Comparison of ENCODE assay signal across 22 cellular contexts in the genomic region with DNA sequence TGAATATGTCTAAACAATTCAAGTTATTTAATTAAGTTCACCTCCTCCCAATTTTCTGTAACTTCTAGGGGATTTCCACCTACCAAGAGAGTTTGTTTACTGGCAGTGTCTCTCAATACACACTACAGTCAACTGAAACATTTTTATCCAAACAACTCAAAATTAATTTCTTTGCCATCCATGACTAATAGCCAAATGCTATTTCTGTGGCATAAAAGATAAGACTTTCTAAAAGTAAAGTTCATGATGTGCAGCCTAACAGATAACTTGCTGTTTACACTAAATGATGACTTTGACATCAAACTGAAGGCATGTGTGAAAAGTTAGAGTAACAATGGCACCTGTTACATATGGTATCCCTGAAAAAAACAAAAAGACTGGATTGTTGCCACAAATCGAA. TPM values are rescaled to one million over a fixed set of nuclear protein-coding genes. Genes with fewer than 3 reads are reported as not detected.
DNase-seq lines count a peak whose midpoint lies in the region; ATAC-seq, FAIRE-seq and TF ChIP-seq lines count a peak whose summit lies in the region.
"Had no signal": no experiment of that assay in that cellular context is flagged by ENCODE, and none has a peak within 500 bp of the region (broad histone marks: within the 10 kb centered on the region; RNA-seq: fewer than 3 reads in every experiment).

No MANE protein-coding gene starts in this region.

- POLR2A ChIA-PET in HEK293 (lab: Yijun Ruan, JAX), result no interaction called here

- no peak for ATAC-seq in GM18873 (IDR thresholded peaks at IDR 0.05; ENCODE audit: low FRiP score, unreplicated experiment)

- H4K20me1 ChIP-seq in osteoblast (ENCODE audit: insufficient read depth, low read length), result no peaks in the 10 kb centered on the region

- H3K4me1 ChIP-seq in HEK293 (ENCODE audit: control insufficient read depth, insufficient read depth, low read length) (no peaks in the 10 kb centered on the region), osteoblast (ENCODE audit: insufficient read depth, low read length) (no peaks in the 10 kb centered on the region)
- H3K4me1 ChIP-seq: BLaER1, HAP-1, SJCRH30 had no signal

- H3K79me2 ChIP-seq in osteoblast (ENCODE audit: insufficient read depth, low read length), result peaks cover 52% of the 10 kb centered on the region

- peak; percentile 98 for FAIRE-seq in islet of Langerhans (lab: Jason Lieb, UNC)
- FAIRE-seq: HTR-8/SVneo had no signal

- H3K4me3 Mint-ChIP-seq in activated T-cell treated with anti-CD3 and anti-CD28 coated beads, Interleukin-2, amount 50 U/mL, for 24 hours, result no peak overlapping the region
- H3K4me3 Mint-ChIP-seq in activated T-helper 1 cell treated with anti-CD3 and anti-CD28 coated beads, Interleukin-12 subunit alpha, Interleukin-12 subunit beta, Interleukin-2, Interleukin-4 antibody, amounts not matched to agents 30 ng/mL and 10 ng/mL and 1 ng/mL, durations not matched to agents 14 hours and 24 hours and 36 hours, result peak overlapping the region; percentile 49
- H3K4me3 Mint-ChIP-seq: CD4-positive, alpha-beta T cell had no signal

- H3K36me3 ChIP-seq in HEK293 (ENCODE audit: control insufficient read depth in 2 of 2, insufficient read depth in 1 of 2, low read length in 2 of 2) (no peaks in the 10 kb centered on the region), osteoblast (ENCODE audit: insufficient read depth, low read length) (no peaks in the 10 kb centered on the region)
- H3K36me3 ChIP-seq: BLaER1, HAP-1, SJCRH30 had no signal

- intact Hi-C loops in activated T-helper 1 cell treated with anti-CD3 and anti-CD28 coated beads, Interleukin-12 subunit alpha, Interleukin-12 subunit beta, Interleukin-2, Interleukin-4 antibody, amounts not matched to agents 30 ng/mL and 10 ng/mL and 1 ng/mL, durations not matched to agents 14 hours and 24 hours and 36 hours (cut with micrococcal nuclease), result loop anchor here (1.0 kb wide), 1 partner anchor 8 kb away; a partner anchor contains a TSS

- no peak for TF ChIP-seq CTCF in HEK293 (tag by site-specific recombination; IDR thresholded peaks at IDR 0.05)
- no peak for TF ChIP-seq CTCF in osteoblast (IDR thresholded peaks at IDR 0.05; ENCODE audit: extremely low read depth, low read depth, low read length)

- H3K27ac ChIP-seq in HEK293 (ENCODE audit: extremely low read depth, low read depth, low read length) (no peak overlapping the region), osteoblast (ENCODE audit: low read depth, low read length) (no peak overlapping the region)
- H3K27ac ChIP-seq: BLaER1, GM23248, SJCRH30 had no signal

- peaks cover 4% of the 10 kb centered on the region for H3K36me3 Mint-ChIP-seq in activated T-cell treated with anti-CD3 and anti-CD28 coated beads, Interleukin-2, amount 50 U/mL, for 24 hours (ENCODE audit: low read depth)
- peaks cover 11% of the 10 kb centered on the region for H3K36me3 Mint-ChIP-seq in activated T-helper 1 cell treated with anti-CD3 and anti-CD28 coated beads, Interleukin-12 subunit alpha, Interleukin-12 subunit beta, Interleukin-2, Interleukin-4 antibody, amounts not matched to agents 30 ng/mL and 10 ng/mL and 1 ng/mL, durations not matched to agents 14 hours and 24 hours and 36 hours (ENCODE audit: low read depth)

- H3K4me3 ChIP-seq in HEK293 (ENCODE audit: low read depth, low read length), result no peak overlapping the region
- no peak overlapping the region for H3K4me3 ChIP-seq in osteoblast (ENCODE audit: insufficient read depth, low read length)
- H3K4me3 ChIP-seq: BLaER1, GM23248, HAP-1, SJCRH30 had no signal

- H3K4me2 ChIP-seq in osteoblast (ENCODE audit: insufficient read depth, low read length), result no peak overlapping the region
- H3K4me2 ChIP-seq: BLaER1 had no signal

- H2AFZ ChIP-seq in osteoblast (ENCODE audit: low read length), result no peak overlapping the region
- H2AFZ ChIP-seq: GM23248 had no signal

- CTCF ChIA-PET in HEK293 (lab: Yijun Ruan, JAX), result no interaction called here

- H3K9me3 Mint-ChIP-seq in activated T-cell treated with anti-CD3 and anti-CD28 coated beads, Interleukin-2, amount 50 U/mL, for 24 hours, result no peaks in the 10 kb centered on the region
- no peaks in the 10 kb centered on the region for H3K9me3 Mint-ChIP-seq in activated T-helper 1 cell treated with anti-CD3 and anti-CD28 coated beads, Interleukin-12 subunit alpha, Interleukin-12 subunit beta, Interleukin-2, Interleukin-4 antibody, amounts not matched to agents 30 ng/mL and 10 ng/mL and 1 ng/mL, durations not matched to agents 14 hours and 24 hours and 36 hours
- H3K9me3 Mint-ChIP-seq: CD4-positive, alpha-beta T cell had no signal

- no peaks in the 10 kb centered on the region for H3K27me3 ChIP-seq in osteoblast (ENCODE audit: insufficient read depth, low read length)
- H3K27me3 ChIP-seq: BLaER1, SJCRH30 had no signal

- no peak for DNase-seq in activated T-cell treated with anti-CD3 and anti-CD28 coated beads, Interleukin-2, amount 50 U/mL, for 24 hours
- DNase-seq in activated T-cell treated with anti-CD3 and anti-CD28 coated beads, Interleukin-2, amount 50 U/mL, for 48 hours, result no peak
- no peak for DNase-seq in activated T-helper 1 cell treated with anti-CD3 and anti-CD28 coated beads, Interleukin-12 subunit alpha, Interleukin-12 subunit beta, Interleukin-2, Interleukin-4 antibody, amounts not matched to agents 30 ng/mL and 10 ng/mL and 1 ng/mL, durations not matched to agents 14 hours and 24 hours and 36 hours (ENCODE audit: low spot score)
- no peak for DNase-seq in osteoblast (ENCODE audit: insufficient read length, low spot score, missing footprints)
- DNase-seq: ACHN; CD4-positive, alpha-beta T cell; COR-L47; DMS79 treated with DMSO at 0.1 percent for 48 hours; GM23248; NCI-H1694 treated with DMSO at 0.1 percent for 48 hours; NCI-H2081 treated with DMSO at 0.1 percent for 48 hours; NCI-H2171 treated with DMSO at 0.1 percent for 48 hours; NCI-H524 treated with DMSO at 0.1 percent for 48 hours; NCI-H82; OCI-M1; SJCRH30 had no signal

- H3K27me3 Mint-ChIP-seq in activated T-cell treated with anti-CD3 and anti-CD28 coated beads, Interleukin-2, amount 50 U/mL, for 24 hours, result peaks cover 8% of the 10 kb centered on the region
- H3K27me3 Mint-ChIP-seq in activated T-helper 1 cell treated with anti-CD3 and anti-CD28 coated beads, Interleukin-12 subunit alpha, Interleukin-12 subunit beta, Interleukin-2, Interleukin-4 antibody, amounts not matched to agents 30 ng/mL and 10 ng/mL and 1 ng/mL, durations not matched to agents 14 hours and 24 hours and 36 hours (ENCODE audit: insufficient read depth), result no peaks in the 10 kb centered on the region
- H3K27me3 Mint-ChIP-seq: CD4-positive, alpha-beta T cell had no signal

- peaks cover 65% of the 10 kb centered on the region for H3K4me1 Mint-ChIP-seq in activated T-cell treated with anti-CD3 and anti-CD28 coated beads, Interleukin-2, amount 50 U/mL, for 24 hours (ENCODE audit: low read depth)
- H3K4me1 Mint-ChIP-seq in activated T-helper 1 cell treated with anti-CD3 and anti-CD28 coated beads, Interleukin-12 subunit alpha, Interleukin-12 subunit beta, Interleukin-2, Interleukin-4 antibody, amounts not matched to agents 30 ng/mL and 10 ng/mL and 1 ng/mL, durations not matched to agents 14 hours and 24 hours and 36 hours (ENCODE audit: low read depth), result peaks cover 46% of the 10 kb centered on the region

- H3K9me3 ChIP-seq in HEK293 (ENCODE audit: control insufficient read depth, insufficient read depth, low read depth, low read length), result no peaks in the 10 kb centered on the region
- no peaks in the 10 kb centered on the region for H3K9me3 ChIP-seq in osteoblast (ENCODE audit: low read depth, low read length)
- H3K9me3 ChIP-seq: BLaER1, HAP-1, SJCRH30 had no signal

- H3K27ac Mint-ChIP-seq in activated T-cell treated with anti-CD3 and anti-CD28 coated beads, Interleukin-2, amount 50 U/mL, for 24 hours, result peak overlapping the region; percentile 13
- H3K27ac Mint-ChIP-seq in activated T-helper 1 cell treated with anti-CD3 and anti-CD28 coated beads, Interleukin-12 subunit alpha, Interleukin-12 subunit beta, Interleukin-2, Interleukin-4 antibody, amounts not matched to agents 30 ng/mL and 10 ng/mL and 1 ng/mL, durations not matched to agents 14 hours and 24 hours and 36 hours, result peak overlapping the region; percentile 52
- H3K27ac Mint-ChIP-seq: CD4-positive, alpha-beta T cell had no signal

TF ChIP-seq in HEK293, 187 proteins besides CTCF, POLR2A, EP300 and RAD21:
- TF ChIP-seq ZNF114 (tag by site-specific recombination; IDR thresholded peaks at IDR 0.05), result no peak
- no peak for TF ChIP-seq ZNF585B (tag by site-specific recombination; IDR thresholded peaks at IDR 0.05)
- TF ChIP-seq SCRT2 (tag by site-specific recombination; IDR thresholded peaks at IDR 0.05), result 0 out of 2 replicates have a peak, but pooled peaks have one; percentile 36
- no peak for TF ChIP-seq RBAK (tag by site-specific recombination; IDR thresholded peaks at IDR 0.05)

RNA-seq across cellular contexts. Expression of a gene that starts 7.3 kb away (rescaled TPM):
- 23.7 and 24.4 TPM in 2 replicates for total RNA-seq in activated T-helper 1 cell treated with anti-CD3 and anti-CD28 coated beads, Interleukin-12 subunit alpha, Interleukin-12 subunit beta, Interleukin-2, Interleukin-4 antibody, amounts not matched to agents 30 ng/mL and 10 ng/mL and 1 ng/mL, durations not matched to agents 14 hours and 24 hours and 36 hours
- total RNA-seq in osteoblast, result 15.2 and 16.2 TPM in 2 replicates
